ENCODE assay signal across 10 cellular contexts in genomic region chr2:84703831-84704230, GRCh38.
"Had no signal": no experiment of that assay in that cellular context is flagged by ENCODE, and none has a peak within 500 bp of the region (broad histone marks: within the 10 kb centered on the region; RNA-seq: fewer than 3 reads in every experiment).

No MANE protein-coding gene starts in this region.

- H3K4me2 ChIP-seq: GM23338 had no signal

- H2AFZ ChIP-seq: GM23248, GM23338 had no signal

- H3K4me1 ChIP-seq: HAP-1 had no signal

- H3K27ac ChIP-seq: GM23248 had no signal

- H3K4me3 ChIP-seq: GM23248, GM23338, HAP-1 had no signal

- H3K9me3 ChIP-seq: HAP-1 had no signal

- FAIRE-seq: H1, H54 had no signal

- DNase-seq: GM23248, GOT3, H7, H9, HFFc6 had no signal

- H3K9ac ChIP-seq: GM23248 had no signal

- H3K36me3 ChIP-seq: HAP-1 had no signal

- ATAC-seq: GM23338, HCT116 had no signal
